ENCODE assay signal across 22 cellular contexts in the genomic region with DNA sequence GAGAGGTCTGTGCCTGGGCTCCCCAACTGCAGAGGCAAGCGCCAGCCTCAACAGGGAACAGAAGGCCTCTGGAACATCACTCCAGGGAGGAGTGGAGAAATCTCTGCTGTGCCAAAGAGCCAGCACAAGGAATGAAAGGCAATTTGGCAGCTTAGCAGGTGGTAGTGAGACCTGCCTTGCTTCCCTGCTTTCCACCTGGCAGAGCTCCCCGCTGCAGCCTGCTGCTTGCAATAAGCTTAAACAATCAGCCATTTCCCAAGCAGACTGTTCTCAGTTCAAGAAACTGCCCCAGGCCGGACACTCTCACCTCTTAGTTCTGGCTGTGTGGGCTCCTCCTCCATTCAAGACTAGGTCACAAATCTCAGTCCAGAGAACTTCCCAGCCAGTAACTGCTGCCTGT.
"Had no signal": no experiment of that assay in that cellular context is flagged by ENCODE, and none has a peak within 500 bp of the region (broad histone marks: within the 10 kb centered on the region; RNA-seq: fewer than 3 reads in every experiment).

No MANE protein-coding gene starts in this region.

- H3K4me1 Mint-ChIP-seq: activated CD4-positive, alpha-beta T cell treated with anti-CD3 and anti-CD28 coated beads, Interleukin-2, amount 10 ng/mL, durations not matched to agents 24 days and 14 days; activated naive CD8-positive, alpha-beta T cell treated with anti-CD3 and anti-CD28 coated beads, Interleukin-2, amount 10 ng/mL, durations not matched to agents 7 days and 5 days; activated T-helper 17 cell treated with anti-CD3 and anti-CD28 coated beads, Interleukin-2, amount 50 U/mL, for 72 hours; memory B cell; naive B cell; neural crest cell had no signal

- H3K9me3 Mint-ChIP-seq: activated CD4-positive, alpha-beta T cell treated with anti-CD3 and anti-CD28 coated beads, Interleukin-2, amount 10 ng/mL, durations not matched to agents 24 days and 14 days; activated CD8-positive, alpha-beta T cell treated with anti-CD3 and anti-CD28 coated beads for 36 hours; activated naive CD8-positive, alpha-beta T cell treated with anti-CD3 and anti-CD28 coated beads, Interleukin-2, amount 10 ng/mL, durations not matched to agents 7 days and 5 days; activated T-helper 17 cell treated with anti-CD3 and anti-CD28 coated beads, Interleukin-2, amount 50 U/mL, for 72 hours; memory B cell; neural crest cell had no signal

- ATAC-seq: activated CD8-positive, alpha-beta T cell treated with anti-CD3 and anti-CD28 coated beads for 36 hours; activated T-helper 17 cell treated with anti-CD3 and anti-CD28 coated beads, Interleukin-2, amount 50 U/mL, for 72 hours; body of pancreas; mucosa of descending colon; right lobe of liver had no signal

- H3K4me3 Mint-ChIP-seq: activated CD4-positive, alpha-beta T cell treated with anti-CD3 and anti-CD28 coated beads, Interleukin-2, amount 10 ng/mL, durations not matched to agents 24 days and 14 days; activated CD8-positive, alpha-beta T cell treated with anti-CD3 and anti-CD28 coated beads for 36 hours; activated naive CD8-positive, alpha-beta T cell treated with anti-CD3 and anti-CD28 coated beads, Interleukin-2, amount 10 ng/mL, durations not matched to agents 7 days and 5 days; activated T-helper 17 cell treated with anti-CD3 and anti-CD28 coated beads, Interleukin-2, amount 50 U/mL, for 72 hours; memory B cell; naive B cell; neural crest cell had no signal

- H3K27me3 ChIP-seq: body of pancreas, colonic mucosa, right lobe of liver, stomach, vagina had no signal

- H3K27me3 Mint-ChIP-seq: activated CD4-positive, alpha-beta T cell treated with anti-CD3 and anti-CD28 coated beads, Interleukin-2, amount 10 ng/mL, durations not matched to agents 24 days and 14 days; activated CD8-positive, alpha-beta T cell treated with anti-CD3 and anti-CD28 coated beads for 36 hours; activated naive CD8-positive, alpha-beta T cell treated with anti-CD3 and anti-CD28 coated beads, Interleukin-2, amount 10 ng/mL, durations not matched to agents 7 days and 5 days; activated T-helper 17 cell treated with anti-CD3 and anti-CD28 coated beads, Interleukin-2, amount 50 U/mL, for 72 hours; memory B cell; naive B cell had no signal

- DNase-seq: activated CD4-positive, alpha-beta T cell treated with anti-CD3 and anti-CD28 coated beads, Interleukin-2, amount 10 ng/mL, durations not matched to agents 24 days and 14 days; activated CD4-positive, CD25-positive, alpha-beta regulatory T cell; activated CD8-positive, alpha-beta T cell treated with anti-CD3 and anti-CD28 coated beads for 36 hours; activated naive CD4-positive, alpha-beta T cell; activated naive CD8-positive, alpha-beta T cell treated with anti-CD3 and anti-CD28 coated beads, Interleukin-2, amount 10 ng/mL, durations not matched to agents 7 days and 5 days; activated T-cell treated with anti-CD3 and anti-CD28 coated beads, Interleukin-2, amount 50 U/mL, for 1 hour; body of pancreas; colonic mucosa; left ventricle myocardium inferior; mucosa of descending colon; naive B cell; right lobe of liver; small intestine; stimulated activated CD4-positive, alpha-beta T cell treated with anti-CD3 and anti-CD28 coated beads, Interleukin-15, amount 100 ng/mL, for 24 hours; stimulated activated CD4-positive, alpha-beta T cell treated with anti-CD3 and anti-CD28 coated beads, Interleukin-2, amount 100 ng/mL, for 48 hours; stomach; trophoblast cell had no signal

- FAIRE-seq: frontal cortex, small intestine had no signal

- H3K9me3 ChIP-seq: body of pancreas, colonic mucosa, left ventricle myocardium inferior, mucosa of descending colon, right lobe of liver, vagina had no signal

- H3K36me3 ChIP-seq: colonic mucosa, left ventricle myocardium inferior, right lobe of liver, stomach, vagina had no signal

- H3K27ac Mint-ChIP-seq: activated CD4-positive, alpha-beta T cell treated with anti-CD3 and anti-CD28 coated beads, Interleukin-2, amount 10 ng/mL, durations not matched to agents 24 days and 14 days; activated CD8-positive, alpha-beta T cell treated with anti-CD3 and anti-CD28 coated beads for 36 hours; activated naive CD8-positive, alpha-beta T cell treated with anti-CD3 and anti-CD28 coated beads, Interleukin-2, amount 10 ng/mL, durations not matched to agents 7 days and 5 days; activated T-helper 17 cell treated with anti-CD3 and anti-CD28 coated beads, Interleukin-2, amount 50 U/mL, for 72 hours; memory B cell; naive B cell had no signal

- H3K4me3 ChIP-seq: body of pancreas, colonic mucosa, left ventricle myocardium inferior, mucosa of descending colon, right lobe of liver, stomach, vagina had no signal

- H3K27ac ChIP-seq: body of pancreas, colonic mucosa, left ventricle myocardium inferior, right lobe of liver, stomach, vagina had no signal

- H3K4me1 ChIP-seq: body of pancreas, colonic mucosa, left ventricle myocardium inferior, right lobe of liver, stomach, vagina had no signal

- H3K36me3 Mint-ChIP-seq: activated naive CD8-positive, alpha-beta T cell treated with anti-CD3 and anti-CD28 coated beads, Interleukin-2, amount 10 ng/mL, durations not matched to agents 7 days and 5 days; memory B cell; naive B cell had no signal
